28 cellular contexts compared by ENCODE assay signal in the genomic region with DNA sequence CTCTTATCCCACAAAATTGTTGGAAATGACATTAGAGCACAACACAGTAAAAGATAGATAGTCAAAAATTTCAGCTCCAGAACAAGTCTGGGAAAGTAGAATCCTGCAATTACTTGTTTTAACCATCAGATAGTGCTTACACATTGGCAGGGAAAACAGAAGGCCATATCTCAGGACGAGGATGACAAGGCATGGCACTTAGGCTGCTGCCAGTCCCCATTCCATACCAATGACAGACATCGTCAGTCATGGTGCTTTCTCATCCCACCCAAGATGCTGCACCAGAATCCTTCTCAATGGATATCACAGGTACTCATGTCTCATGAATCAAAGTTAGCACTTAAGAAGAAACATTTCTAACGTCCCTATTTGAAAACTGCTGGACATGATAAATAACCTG.
"Had no signal": no experiment of that assay in that cellular context is flagged by ENCODE, and none has a peak within 500 bp of the region (broad histone marks: within the 10 kb centered on the region; RNA-seq: fewer than 3 reads in every experiment).

No MANE protein-coding gene starts in this region.

- FAIRE-seq: small intestine, urothelium cell line had no signal

- H2AFZ ChIP-seq: neural progenitor cell, parathyroid adenoma had no signal

- H3K4me2 ChIP-seq: neural progenitor cell had no signal

- H3K36me3 Mint-ChIP-seq: stimulated activated effector memory CD8-positive, alpha-beta T cell treated with anti-CD3 and anti-CD28 coated beads, Interleukin-12 subunit alpha, Interleukin-12 subunit beta, amount 100 ng/mL, for 72 hours; stimulated activated naive B cell treated with anti-CD40 and anti-IgM and Interleukin-4, amounts not matched to agents 10 μg/mL and 1 μg/mL and 100 μg/mL, for 72 hours had no signal

- H3K9ac ChIP-seq: neural progenitor cell, parathyroid adenoma had no signal

- H3K4me3 Mint-ChIP-seq: nephron; neural progenitor cell; stimulated activated effector memory CD8-positive, alpha-beta T cell treated with anti-CD3 and anti-CD28 coated beads, Interleukin-12 subunit alpha, Interleukin-12 subunit beta, amount 100 ng/mL, for 72 hours; stimulated activated naive B cell treated with anti-CD40 and anti-IgM and Interleukin-4, amounts not matched to agents 10 μg/mL and 1 μg/mL and 100 μg/mL, for 72 hours; stimulated activated naive CD8-positive, alpha-beta T cell treated with anti-CD3 and anti-CD28 coated beads, Interleukin-15, Interleukin-2, amounts not matched to agents 100 ng/mL and 50 ng/mL, for 24 hours had no signal

- H3K27me3 Mint-ChIP-seq: stimulated activated naive B cell treated with anti-CD40 and anti-IgM and Interleukin-4, amounts not matched to agents 10 μg/mL and 1 μg/mL and 100 μg/mL, for 72 hours; stimulated activated naive CD8-positive, alpha-beta T cell treated with anti-CD3 and anti-CD28 coated beads, Interleukin-15, Interleukin-2, amounts not matched to agents 100 ng/mL and 50 ng/mL, for 24 hours had no signal

- H3K4me1 ChIP-seq: parathyroid adenoma, psoas muscle, right lobe of liver, stomach, thyroid gland, upper lobe of left lung had no signal

- H3K79me2 ChIP-seq: parathyroid adenoma had no signal

- H3K27me3 ChIP-seq: neural progenitor cell, ovary, right lobe of liver, sigmoid colon, stomach, thyroid gland, tibial nerve, upper lobe of left lung, vagina had no signal

- H3K4me3 ChIP-seq: neural progenitor cell, ovary, psoas muscle, right lobe of liver, sigmoid colon, stomach, thoracic aorta, thyroid gland, tibial nerve, upper lobe of left lung, vagina had no signal

- H3K9me3 ChIP-seq: ovary, psoas muscle, right lobe of liver, sigmoid colon, thoracic aorta, thyroid gland, upper lobe of left lung, vagina had no signal

- H3K27ac ChIP-seq: neural progenitor cell, ovary, parathyroid adenoma, psoas muscle, right lobe of liver, sigmoid colon, stomach, thoracic aorta, thyroid gland, tibial nerve, upper lobe of left lung, vagina had no signal

- H3K4me1 Mint-ChIP-seq: stimulated activated effector memory CD8-positive, alpha-beta T cell treated with anti-CD3 and anti-CD28 coated beads, Interleukin-12 subunit alpha, Interleukin-12 subunit beta, amount 100 ng/mL, for 72 hours; stimulated activated naive B cell treated with anti-CD40 and anti-IgM and Interleukin-4, amounts not matched to agents 10 μg/mL and 1 μg/mL and 100 μg/mL, for 72 hours had no signal

- ATAC-seq: psoas muscle; right cardiac atrium; right lobe of liver; stimulated activated effector memory CD8-positive, alpha-beta T cell treated with anti-CD3 and anti-CD28 coated beads, Interleukin-12 subunit alpha, Interleukin-12 subunit beta, amount 100 ng/mL, for 72 hours; stimulated activated naive B cell treated with anti-CD40 and anti-IgM and Interleukin-4, amounts not matched to agents 10 μg/mL and 1 μg/mL and 100 μg/mL, for 72 hours had no signal

- DNase-seq: occipital lobe; ovary; posterior cingulate gyrus; psoas muscle; right cardiac atrium; right lobe of liver; sigmoid colon; small intestine; stimulated activated CD4-positive, alpha-beta T cell treated with anti-CD3 and anti-CD28 coated beads, Interleukin-15, amount 100 ng/mL, for 24 hours; stimulated activated CD4-positive, alpha-beta T cell treated with anti-CD3 and anti-CD28 coated beads, Interleukin-2, amount 100 ng/mL, for 24 hours; stimulated activated CD4-positive, alpha-beta T cell treated with anti-CD3 and anti-CD28 coated beads, Interleukin-2, amount 100 ng/mL, for 48 hours; stimulated activated CD4-positive, alpha-beta T cell treated with anti-CD3 and anti-CD28 coated beads, Interleukin-4, amount 100 ng/mL, for 24 hours; stimulated activated naive B cell treated with anti-CD40 and anti-IgM and Interleukin-4, amounts not matched to agents 10 μg/mL and 1 μg/mL and 100 μg/mL, for 72 hours; stimulated activated naive CD4-positive, alpha-beta T cell treated with Interleukin-2 at 50 U/mL for 16 hours; stomach; thyroid gland; trophoblast cell; upper lobe of left lung had no signal

- H3K36me3 ChIP-seq: neural progenitor cell, ovary, right lobe of liver, sigmoid colon, stomach, thoracic aorta, thyroid gland, tibial nerve, upper lobe of left lung, vagina had no signal

- H3K27ac Mint-ChIP-seq: neural progenitor cell; progenitor cell of endocrine pancreas; stimulated activated effector memory CD8-positive, alpha-beta T cell treated with anti-CD3 and anti-CD28 coated beads, Interleukin-12 subunit alpha, Interleukin-12 subunit beta, amount 100 ng/mL, for 72 hours; stimulated activated naive B cell treated with anti-CD40 and anti-IgM and Interleukin-4, amounts not matched to agents 10 μg/mL and 1 μg/mL and 100 μg/mL, for 72 hours; stimulated activated naive CD8-positive, alpha-beta T cell treated with anti-CD3 and anti-CD28 coated beads, Interleukin-15, Interleukin-2, amounts not matched to agents 100 ng/mL and 50 ng/mL, for 24 hours had no signal
